ENCODE assay signal across 17 cellular contexts in genomic region chr1:16017076-16017460, GRCh38. TPM values are rescaled to one million over a fixed set of nuclear protein-coding genes. Genes with fewer than 3 reads are reported as not detected.
DNase-seq lines count a peak whose midpoint lies in the region; ATAC-seq and TF ChIP-seq lines count a peak whose summit lies in the region.
"Had no signal": no experiment of that assay in that cellular context is flagged by ENCODE, and none has a peak within 500 bp of the region (broad histone marks: within the 10 kb centered on the region; RNA-seq: fewer than 3 reads in every experiment).

No MANE protein-coding gene starts in this region.

- peak overlapping the region; percentile 42 for H3K4me3 ChIP-seq in cardiac muscle cell
- H3K4me3 ChIP-seq in right atrium auricular region: peak overlapping the region; percentile 60 to 68
- peak overlapping the region; percentile 72 for H3K4me3 ChIP-seq in rectal smooth muscle tissue (ENCODE audit: low read length)
- H3K4me3 ChIP-seq in uterus: peak overlapping the region; percentile 38 to 40
- H3K4me3 ChIP-seq in upper lobe of left lung: peak overlapping the region in 1 of 4 donors; percentile 13

- ATAC-seq in left ventricle myocardium superior (no peak), upper lobe of left lung (ENCODE audit: low FRiP score in 2 of 2) (no peak)
- ATAC-seq: PC-3 had no signal

- H3K27me3 ChIP-seq in cardiac muscle cell (no peaks in the 10 kb centered on the region), right atrium auricular region (no peaks in the 10 kb centered on the region), rectal smooth muscle tissue (ENCODE audit: control insufficient read depth, insufficient read depth, low read length) (no peaks in the 10 kb centered on the region), uterus (no peaks in the 10 kb centered on the region), upper lobe of left lung (no peaks in the 10 kb centered on the region)

- DNase-seq in cardiac muscle cell (ENCODE audit: low read depth in 1 of 2, low spot score in 1 of 2) (no peak), left ventricle myocardium superior (no peak), right atrium auricular region (ENCODE audit: low spot score) (no peak), uterus (no peak), NCI-H1694 (lab: John Stamatoyannopoulos, UW) (no peak), pons (ENCODE audit: low spot score) (no peak), upper lobe of left lung (no peak)
- DNase-seq: activated CD4-positive, CD25-positive, alpha-beta regulatory T cell; activated CD8-positive, alpha-beta memory T cell treated with anti-CD3 and anti-CD28 coated beads, Interleukin-2, amount 50 U/mL, for 48 hours; activated naive CD4-positive, alpha-beta T cell treated with anti-CD3 and anti-CD28 coated beads, Interleukin-2, amount 50 U/mL, for 16 hours; central memory CD4-positive, alpha-beta T cell; NCI-H446; PC-3; stimulated activated CD4-positive, alpha-beta T cell treated with anti-CD3 and anti-CD28 coated beads, Interleukin-4, amount 100 ng/mL, for 1 hour had no signal

- intact Hi-C loops in left ventricle myocardium superior (cut with micrococcal nuclease) (no loop called here), uterus (cut with DNase I; ENCODE audit: low total_unique reads) (no loop called here)

- TF ChIP-seq EP300 in upper lobe of left lung (IDR thresholded peaks at IDR 0.05): no peak

- H3K27ac ChIP-seq in cardiac muscle cell (peak overlapping the region; percentile 100), right atrium auricular region (peak overlapping the region; percentile 93 to 94), rectal smooth muscle tissue (ENCODE audit: low read depth, low read length) (peak overlapping the region; percentile 99), uterus (peak overlapping the region; percentile 97), upper lobe of left lung (peak overlapping the region in 2 of 4 donors; percentile 66 to 77)

- peak overlapping the region; percentile 96 for H3K9ac ChIP-seq in rectal smooth muscle tissue (ENCODE audit: low read length)

- H3K9me3 ChIP-seq in cardiac muscle cell (ENCODE audit: low read depth) (no peaks in the 10 kb centered on the region), right atrium auricular region (no peaks in the 10 kb centered on the region), uterus (no peaks in the 10 kb centered on the region), upper lobe of left lung (no peaks in the 10 kb centered on the region)

- H3K36me3 ChIP-seq in cardiac muscle cell: no peaks in the 10 kb centered on the region
- H3K36me3 ChIP-seq in right atrium auricular region: peaks cover 31% of the 10 kb centered on the region
- no peaks in the 10 kb centered on the region for H3K36me3 ChIP-seq in rectal smooth muscle tissue (ENCODE audit: control insufficient read depth, insufficient read depth, low read length)
- H3K36me3 ChIP-seq in uterus: no peaks in the 10 kb centered on the region
- H3K36me3 ChIP-seq in upper lobe of left lung: no peaks in the 10 kb centered on the region

- TF ChIP-seq CTCF in cardiac muscle cell (IDR thresholded peaks at IDR 0.05; ENCODE audit: low read depth, low read length) (no peak), right atrium auricular region (IDR thresholded peaks at IDR 0.05) (no peak), uterus (IDR thresholded peaks at IDR 0.05) (no peak), upper lobe of left lung (IDR thresholded peaks at IDR 0.05) (no peak)

- H3K4me1 ChIP-seq in cardiac muscle cell (ENCODE audit: low read depth) (peaks cover 72% of the 10 kb centered on the region), right atrium auricular region (peaks cover 0 to 70% of the 10 kb centered on the region in 2 donors), rectal smooth muscle tissue (ENCODE audit: control insufficient read depth, insufficient read depth, low read length) (peaks cover 60% of the 10 kb centered on the region), uterus (peaks cover 20 to 37% of the 10 kb centered on the region in 2 donors), upper lobe of left lung (peaks cover 17 to 30% (median 22%) of the 10 kb centered on the region in 4 donors)

- TF ChIP-seq POLR2A in uterus (IDR thresholded peaks at IDR 0.05) (no peak), upper lobe of left lung (IDR thresholded peaks at IDR 0.05) (no peak)

- 85 to 87% methylated on average over 10 of the region's 10 CpGs for WGBS in upper lobe of left lung, 2 donors

RNA-seq across cellular contexts. Expression of gene HSPB7, which starts 0.8 kb away (rescaled TPM):
- total RNA-seq in cardiac muscle cell (509 and 744 TPM in 2 replicates), left ventricle myocardium superior (3,996 TPM), right atrium auricular region (1,000 to 10,000 TPM; 1,082 to 1,229 TPM), uterus (100 to 1,000 TPM in 1 of 4 donors, 10 to 100 TPM in 2, 1 to 10 TPM in 1; 8.7 to 283 (median 22.6) TPM), upper lobe of left lung (1 to 10 TPM; 1.0 to 9.2 (median 3.0) TPM)
- polyA plus RNA-seq in cardiac muscle cell: 1,782 and 2,165 TPM in 2 replicates
- total RNA-seq: endothelial cell of umbilical vein, PC-3 had no signal
- polyA plus RNA-seq: endothelial cell of umbilical vein had no signal

RNA-seq across cellular contexts. Expression of gene CLCNKA, which starts 4.8 kb away (rescaled TPM):
- total RNA-seq in cardiac muscle cell (5.8 and 16.3 TPM in 2 replicates), left ventricle myocardium superior (0.15 TPM), right atrium auricular region (under 1 TPM in 1 of 2 donors, not detected in 1; 0.20 TPM), uterus (1 to 10 TPM in 1 of 4 donors, not detected in 3; 2.9 TPM), upper lobe of left lung (under 1 TPM in 3 of 6 donors, not detected in 3; 0.20 to 0.89 (median 0.49) TPM)
- 12.8 and 25.5 TPM in 2 replicates for polyA plus RNA-seq in cardiac muscle cell
- total RNA-seq: endothelial cell of umbilical vein, osteocyte, PC-3 had no signal
- polyA plus RNA-seq: endothelial cell of umbilical vein had no signal

RNA-seq across cellular contexts. Expression of gene SRARP, which starts 13.0 kb away (rescaled TPM):
- total RNA-seq in cardiac muscle cell (0.12 TPM in 1 of 2 replicates, not detected in the other), left ventricle myocardium superior (0.84 TPM), right atrium auricular region (under 1 TPM in 1 of 2 donors, not detected in 1; 0.31 TPM), uterus (not detected), upper lobe of left lung (under 1 TPM in 2 of 6 donors, not detected in 4; 0.07 to 0.67 TPM)
- not detected in 2 replicates for polyA plus RNA-seq in cardiac muscle cell
- total RNA-seq: endothelial cell of umbilical vein, osteocyte, PC-3 had no signal
- polyA plus RNA-seq: endothelial cell of umbilical vein had no signal

RNA-seq across cellular contexts. Expression of gene CLCNKB, which starts 26.5 kb away (rescaled TPM):
- total RNA-seq in cardiac muscle cell: 19.0 and 55.6 TPM in 2 replicates
- 24.8 and 84.3 TPM in 2 replicates for polyA plus RNA-seq in cardiac muscle cell
- 2.1 TPM for total RNA-seq in left ventricle myocardium superior
- 1 to 10 TPM; 3.9 to 4.6 TPM for total RNA-seq in right atrium auricular region
- total RNA-seq in uterus: 1 to 10 TPM in 2 of 4 donors, under 1 TPM in 1, not detected in 1; 0.41 to 1.9 (median 1.2) TPM
- 1 to 10 TPM in 1 of 6 donors, under 1 TPM in 3, not detected in 2; 0.46 to 9.4 (median 0.53) TPM for total RNA-seq in upper lobe of left lung
- total RNA-seq: endothelial cell of umbilical vein, osteocyte, PC-3 had no signal

RNA-seq across cellular contexts. Expression of gene ZBTB17, which starts 41.2 kb away (rescaled TPM):
- 48.8 and 64.0 TPM in 2 replicates for total RNA-seq in cardiac muscle cell
- polyA plus RNA-seq in cardiac muscle cell: 47.1 and 61.6 TPM in 2 replicates
- 27.3 TPM for total RNA-seq in left ventricle myocardium superior
- 10 to 100 TPM; 14.8 to 27.5 TPM for total RNA-seq in right atrium auricular region
- total RNA-seq in uterus: 100 to 1,000 TPM in 1 of 4 donors, 10 to 100 TPM in 3; 21.3 to 120 (median 70.0) TPM
- total RNA-seq in upper lobe of left lung: 10 to 100 TPM; 34.1 to 94.2 (median 42.9) TPM
